In genomic region chr2:53793261-53793660, GRCh38 we compare ENCODE assay signal across 31 cellular contexts.
"Had no signal": no experiment of that assay in that cellular context is flagged by ENCODE, and none has a peak within 500 bp of the region (broad histone marks: within the 10 kb centered on the region; RNA-seq: fewer than 3 reads in every experiment).

No MANE protein-coding gene starts in this region.

- H3K9me3 Mint-ChIP-seq: activated B cell treated with CpG ODN at 0.5 μM for 24 hours; activated CD4-positive, alpha-beta memory T cell treated with anti-CD3 and anti-CD28 coated beads for 36 hours; activated naive CD4-positive, alpha-beta T cell treated with anti-CD3 and anti-CD28 coated beads for 36 hours; activated naive CD4-positive, alpha-beta T cell treated with anti-CD3 and anti-CD28 coated beads, Interleukin-2, amount 50 U/mL, for 72 hours; activated T-cell treated with anti-CD3 and anti-CD28 coated beads, Interleukin-2, amount 50 U/mL, for 4 hours; activated T-helper 1 cell treated with anti-CD3 and anti-CD28 coated beads, Interleukin-12 subunit alpha, Interleukin-12 subunit beta, Interleukin-2, Interleukin-4 antibody, amounts not matched to agents 30 ng/mL and 10 ng/mL and 1 ng/mL, durations not matched to agents 14 hours and 24 hours and 36 hours; T-cell had no signal

- H3K27me3 Mint-ChIP-seq: activated B cell treated with CpG ODN at 0.5 μM for 24 hours; activated CD4-positive, alpha-beta memory T cell treated with anti-CD3 and anti-CD28 coated beads for 36 hours; T-cell; T-helper 17 cell had no signal

- DNase-seq: activated B cell treated with CpG ODN at 0.5 μM for 24 hours; activated CD4-positive, alpha-beta memory T cell treated with anti-CD3 and anti-CD28 coated beads for 36 hours; activated CD4-positive, alpha-beta T cell treated with anti-CD3 and anti-CD28 coated beads for 4 hours; activated CD4-positive, alpha-beta T cell treated with anti-CD3 and anti-CD28 coated beads, Interleukin-2, amount 50 U/mL, for 1 hour; activated CD4-positive, CD25-positive, alpha-beta regulatory T cell treated with anti-CD3 and anti-CD28 coated beads, Interleukin-2, amount 50 U/mL, for 72 hours; activated gamma-delta T cell treated with Interleukin-2 at 50 U/mL for 16 hours; activated naive CD4-positive, alpha-beta T cell treated with anti-CD3 and anti-CD28 coated beads for 36 hours; activated T-cell treated with anti-CD3 and anti-CD28 coated beads, Interleukin-2, amount 50 U/mL, for 4 hours; adrenal gland; body of pancreas; Kasumi-1; KG1; MG63; NCI-H1048; NCI-H1105 treated with DMSO at 0.1 percent for 48 hours; NCI-H1436; NCI-H1694; NCI-H1930; NCI-H2081 treated with DMSO at 0.1 percent for 48 hours; NCI-H345; NCI-H524 treated with DMSO at 0.1 percent for 48 hours; SHP77 treated with DMSO at 0.1 percent for 48 hours; SK-N-SH; T-cell; T-helper 17 cell had no signal

- H3K4me1 ChIP-seq: breast epithelium, SJSA1 had no signal

- H3K4me3 Mint-ChIP-seq: activated B cell treated with CpG ODN at 0.5 μM for 24 hours; activated CD4-positive, alpha-beta memory T cell treated with anti-CD3 and anti-CD28 coated beads for 36 hours; activated naive CD4-positive, alpha-beta T cell treated with anti-CD3 and anti-CD28 coated beads for 36 hours; activated T-cell treated with anti-CD3 and anti-CD28 coated beads, Interleukin-2, amount 50 U/mL, for 4 hours; activated T-helper 1 cell treated with anti-CD3 and anti-CD28 coated beads, Interleukin-12 subunit alpha, Interleukin-12 subunit beta, Interleukin-2, Interleukin-4 antibody, amounts not matched to agents 30 ng/mL and 10 ng/mL and 1 ng/mL, durations not matched to agents 14 hours and 24 hours and 36 hours; T-cell; T-helper 17 cell had no signal

- H3K27ac ChIP-seq: adrenal gland, body of pancreas, breast epithelium, SJSA1, VCaP had no signal

- ATAC-seq: activated naive CD4-positive, alpha-beta T cell treated with anti-CD3 and anti-CD28 coated beads, Interleukin-2, amount 50 U/mL, for 72 hours; activated T-cell treated with anti-CD3 and anti-CD28 coated beads, Interleukin-2, amount 50 U/mL, for 4 hours; body of pancreas; Panc1; T-cell; T-helper 17 cell had no signal

- H3K27me3 ChIP-seq: adrenal gland, body of pancreas, breast epithelium, MG63, SJSA1 had no signal

- H3K9me3 ChIP-seq: adrenal gland, body of pancreas, breast epithelium, MG63, SJSA1, SK-N-SH had no signal

- H3K36me3 Mint-ChIP-seq: activated naive CD4-positive, alpha-beta T cell treated with anti-CD3 and anti-CD28 coated beads, Interleukin-2, amount 50 U/mL, for 72 hours had no signal

- H3K36me3 ChIP-seq: breast epithelium had no signal

- H3K4me3 ChIP-seq: adrenal gland, body of pancreas, breast epithelium, MG63, SJSA1 had no signal

- H3K27ac Mint-ChIP-seq: activated B cell treated with CpG ODN at 0.5 μM for 24 hours; activated CD4-positive, alpha-beta memory T cell treated with anti-CD3 and anti-CD28 coated beads for 36 hours; activated naive CD4-positive, alpha-beta T cell treated with anti-CD3 and anti-CD28 coated beads for 36 hours; activated T-helper 1 cell treated with anti-CD3 and anti-CD28 coated beads, Interleukin-12 subunit alpha, Interleukin-12 subunit beta, Interleukin-2, Interleukin-4 antibody, amounts not matched to agents 30 ng/mL and 10 ng/mL and 1 ng/mL, durations not matched to agents 14 hours and 24 hours and 36 hours; T-cell had no signal
